Comparison of ENCODE assay signal across 14 cellular contexts in genomic region chr5:172044631-172045314, GRCh38. TPM values are rescaled to one million over a fixed set of nuclear protein-coding genes. Genes with fewer than 3 reads are reported as not detected.
DNase-seq lines count a peak whose midpoint lies in the region; ATAC-seq and TF ChIP-seq lines count a peak whose summit lies in the region.
"Had no signal": no experiment of that assay in that cellular context is flagged by ENCODE, and none has a peak within 500 bp of the region (broad histone marks: within the 10 kb centered on the region; RNA-seq: fewer than 3 reads in every experiment).

No MANE protein-coding gene starts in this region.

- peaks cover 10 to 18% (median 15%) of the 10 kb centered on the region in 4 donors for H3K4me1 Mint-ChIP-seq in CD4-positive, alpha-beta memory T cell
- H3K4me1 Mint-ChIP-seq in glutamatergic neuron (ENCODE audit: low read depth, unreplicated experiment), result peaks cover 29% of the 10 kb centered on the region

- intact Hi-C loops in A673 (cut with micrococcal nuclease; ENCODE audit: unreplicated experiment) (loop anchor here (5.0 to 10.0 kb wide), 2 partner anchors 410 to 627 kb away; partner anchors contain the start of gene FGF18), thyroid gland (cut with DNase I) (loop anchor here (5.0 to 10.0 kb wide), 2 partner anchors 132 to 620 kb away; no protein-coding TSS in a partner anchor), head of caudate nucleus (cut with DNase I) (loop anchor here (5.0 kb wide), 1 partner anchor 132 kb away; no protein-coding TSS in a partner anchor), ovary (cut with DNase I) (loop anchor here in 1 of 4 donors (5.0 kb wide), 1 partner anchor 132 kb away; no protein-coding TSS in a partner anchor)
- intact Hi-C loops in CD4-positive, alpha-beta memory T cell (cut with micrococcal nuclease), result no loop called here

- H4K20me1 ChIP-seq in OCI-LY3 (ENCODE audit: insufficient read depth, low read length), result peaks cover 7% of the 10 kb centered on the region; the same call in 1 of the 2 replicates

- no peaks in the 10 kb centered on the region for H3K27me3 Mint-ChIP-seq in CD4-positive, alpha-beta memory T cell
- peaks cover 6% of the 10 kb centered on the region for H3K27me3 Mint-ChIP-seq in glutamatergic neuron (ENCODE audit: unreplicated experiment)

- no peak overlapping the region for H3K27ac ChIP-seq in A673 (ENCODE audit: low read depth, low read length, poor library complexity, severe bottlenecking)
- H3K27ac ChIP-seq in CD4-positive, alpha-beta memory T cell (ENCODE audit: low read depth, low read length), result no peak overlapping the region
- H3K27ac ChIP-seq in OCI-LY3 (ENCODE audit: low read length), result no peak overlapping the region
- no peak overlapping the region for H3K27ac ChIP-seq in thyroid gland
- H3K27ac ChIP-seq in ovary, result no peak overlapping the region
- H3K27ac ChIP-seq: adrenal gland, esophagus squamous epithelium, stomach had no signal

- TF ChIP-seq CTCF in A673 (conservative IDR thresholded peaks at IDR 0.05; ENCODE audit: low read depth, low read length) (0 out of 2 replicates have a peak, but pooled peaks have one; percentile 25), OCI-LY3 (IDR thresholded peaks at IDR 0.05; ENCODE audit: low read depth, low read length) (0 out of 2 replicates have a peak, but pooled peaks have one; percentile 9), glutamatergic neuron (IDR thresholded peaks at IDR 0.05; ENCODE audit: partially characterized antibody, unreplicated experiment) (no peak), thyroid gland (IDR thresholded peaks at IDR 0.05) (no peak), ovary (IDR thresholded peaks at IDR 0.05) (no peak)

- H3K9me3 ChIP-seq in A673 (ENCODE audit: low read depth, low read length, poor library complexity, severe bottlenecking), result no peaks in the 10 kb centered on the region
- no peaks in the 10 kb centered on the region for H3K9me3 ChIP-seq in CD4-positive, alpha-beta memory T cell (ENCODE audit: control insufficient read depth in 1 of 2, low read length in 2 of 2)
- no peaks in the 10 kb centered on the region for H3K9me3 ChIP-seq in OCI-LY3 (ENCODE audit: insufficient read depth, low read length)
- no peaks in the 10 kb centered on the region for H3K9me3 ChIP-seq in thyroid gland
- no peaks in the 10 kb centered on the region for H3K9me3 ChIP-seq in ovary
- H3K9me3 ChIP-seq: adrenal gland, esophagus squamous epithelium, stomach had no signal

- POLR2A ChIA-PET in A673 (lab: Charles Lee; ENCODE audit: low non-redundant PET), result no interaction called here
- POLR2A ChIA-PET in CD4-positive, alpha-beta memory T cell (lab: Charles Lee; ENCODE audit: partially characterized antibody), result no interaction called here

- no peaks in the 10 kb centered on the region for H3K79me2 ChIP-seq in OCI-LY3 (ENCODE audit: low read length)

- H2AFZ ChIP-seq in OCI-LY3 (ENCODE audit: low read depth, low read length), result no peak overlapping the region

- H3K27ac Mint-ChIP-seq in CD4-positive, alpha-beta memory T cell, result peak overlapping the region in 5 of 7 donors; percentile 48 to 73 (median 57)
- peak overlapping the region; percentile 91 for H3K27ac Mint-ChIP-seq in glutamatergic neuron (ENCODE audit: unreplicated experiment)

- H3K27me3 ChIP-seq in A673 (replicated peaks; ENCODE audit: insufficient read depth, low read depth, low read length, poor library complexity), result no peaks in the 10 kb centered on the region
- no peaks in the 10 kb centered on the region for H3K27me3 ChIP-seq in CD4-positive, alpha-beta memory T cell (ENCODE audit: insufficient read depth, low read length)
- no peaks in the 10 kb centered on the region for H3K27me3 ChIP-seq in OCI-LY3 (ENCODE audit: low read depth, low read length)
- no peaks in the 10 kb centered on the region for H3K27me3 ChIP-seq in thyroid gland
- H3K27me3 ChIP-seq in ovary, result no peaks in the 10 kb centered on the region
- H3K27me3 ChIP-seq: adrenal gland, esophagus squamous epithelium, stomach had no signal

- TF ChIP-seq POLR2A in thyroid gland (IDR thresholded peaks at IDR 0.05) (no peak), ovary (IDR thresholded peaks at IDR 0.05) (no peak)

- no TSS peak for BruUV-seq in A673 (replicated peaks; lab: Mats Ljungman, UMichigan)

- whole genome bisulfite sequencing in thyroid gland, 2 donors, result 87 to 91% methylated on average over 14 of the region's 14 CpGs
- WGBS in ovary, 3 donors, result 88 to 92% (median 92%) methylated on average over 14 of the region's 14 CpGs

- TF ChIP-seq EP300 in ovary (IDR thresholded peaks at IDR 0.05), result no peak

- no peak overlapping the region for H3K4me3 Mint-ChIP-seq in CD4-positive, alpha-beta memory T cell
- H3K4me3 Mint-ChIP-seq in glutamatergic neuron (ENCODE audit: unreplicated experiment), result peak overlapping the region; percentile 45

- ATAC-seq in HG03521 (IDR thresholded peaks at IDR 0.05; ENCODE audit: unreplicated experiment), result no peak

- no peak overlapping the region for H3K4me3 ChIP-seq in A673 (ENCODE audit: low read depth, low read length, poor library complexity, severe bottlenecking)
- no peak overlapping the region for H3K4me3 ChIP-seq in CD4-positive, alpha-beta memory T cell (ENCODE audit: low read length in 2 of 2)
- H3K4me3 ChIP-seq in OCI-LY3 (ENCODE audit: low read length), result no peak overlapping the region
- H3K4me3 ChIP-seq in thyroid gland (replicated peaks in 1 of 3), result no peak overlapping the region
- no peak overlapping the region for H3K4me3 ChIP-seq in ovary
- H3K4me3 ChIP-seq: adrenal gland, esophagus squamous epithelium, stomach had no signal

- H3K4me1 ChIP-seq in A673 (ENCODE audit: insufficient read depth, low read length, poor library complexity, severe bottlenecking) (no peaks in the 10 kb centered on the region), OCI-LY3 (ENCODE audit: low read length) (peaks cover 5% of the 10 kb centered on the region), thyroid gland (no peaks in the 10 kb centered on the region), ovary (ENCODE audit: insufficient read depth) (peaks cover 4% of the 10 kb centered on the region)
- no peaks in the 10 kb centered on the region for H3K4me1 ChIP-seq in CD4-positive, alpha-beta memory T cell (ENCODE audit: insufficient read depth, low read length)

- DNase-seq in A673 (ENCODE audit: low spot score) (peak; percentile 53), glutamatergic neuron (no peak), thyroid gland (no peak), head of caudate nucleus (no peak), ovary (no peak)
- DNase-seq in CD4-positive, alpha-beta memory T cell, result no peak
- DNase-seq: activated CD8-positive, alpha-beta memory T cell treated with anti-CD3 and anti-CD28 coated beads for 24 hours; adrenal gland; esophagus squamous epithelium; MV-4-11; stomach; T-helper 9 cell had no signal

- H3K9ac ChIP-seq in OCI-LY3 (ENCODE audit: low read length), result no peak overlapping the region

- no peak overlapping the region for H3K4me2 ChIP-seq in OCI-LY3 (ENCODE audit: low read length)

- H3K36me3 ChIP-seq in A673 (ENCODE audit: insufficient read depth, low read length, poor library complexity, severe bottlenecking) (no peaks in the 10 kb centered on the region), OCI-LY3 (replicated peaks; ENCODE audit: low read depth, low read length) (peaks cover 30% of the 10 kb centered on the region), thyroid gland (peaks cover 0 to 4% of the 10 kb centered on the region in 2 donors), ovary (no peaks in the 10 kb centered on the region)
- peaks cover 54% of the 10 kb centered on the region for H3K36me3 ChIP-seq in CD4-positive, alpha-beta memory T cell (ENCODE audit: insufficient read depth, low read length)

- CTCF ChIA-PET in A673 (lab: Charles Lee), result interaction anchor here (0.7 to 1.8 kb wide), 2 partner anchors 133 to 206 kb away, joined by 3 to 9 read pairs; no protein-coding TSS in a partner anchor
- CTCF ChIA-PET in CD4-positive, alpha-beta memory T cell (lab: Charles Lee; ENCODE audit: partially characterized antibody), result interaction anchor here (1.1 kb wide), 1 partner anchor 14 kb away, joined by 4 read pairs; no protein-coding TSS in a partner anchor

- H3K9me3 Mint-ChIP-seq in CD4-positive, alpha-beta memory T cell, result no peaks in the 10 kb centered on the region
- H3K9me3 Mint-ChIP-seq in glutamatergic neuron (ENCODE audit: unreplicated experiment), result peaks cover 4% of the 10 kb centered on the region

- H3K36me3 Mint-ChIP-seq in CD4-positive, alpha-beta memory T cell, result peaks cover 37 to 62% of the 10 kb centered on the region in 2 donors
- H3K36me3 Mint-ChIP-seq in glutamatergic neuron (ENCODE audit: unreplicated experiment), result peaks cover 11% of the 10 kb centered on the region

RNA-seq across cellular contexts. Expression of gene FBXW11, which starts 38.3 kb away (rescaled TPM):
- total RNA-seq in A673 (2021) (34.9 and 40.2 TPM in 2 replicates), glutamatergic neuron (ENCODE audit: unreplicated experiment) (110 TPM), thyroid gland (10 to 100 TPM; 61.3 to 76.6 (median 70.2) TPM), ovary (10 to 100 TPM; 49.8 to 73.4 (median 53.0) TPM)
- total RNA-seq in CD4-positive, alpha-beta memory T cell, result 10 to 100 TPM; 41.7 to 43.4 TPM
- 10 to 100 TPM; 17.1 to 22.6 TPM for polyA plus RNA-seq in CD4-positive, alpha-beta memory T cell
- 10 to 100 TPM; 20.5 to 70.0 TPM for polyA plus RNA-seq in ovary

Comparison
In these comparisons a context has a peak if more than half of its experiments do, and no peak if none do; other contexts are left out.
1. CTCF ChIP-seq: peak in A673 (single experiment) and OCI-LY3 (single experiment); none in glutamatergic neuron (single experiment), thyroid gland (0 of 6) and ovary (0 of 3).